12 cellular contexts compared by ENCODE assay signal in the genomic region with DNA sequence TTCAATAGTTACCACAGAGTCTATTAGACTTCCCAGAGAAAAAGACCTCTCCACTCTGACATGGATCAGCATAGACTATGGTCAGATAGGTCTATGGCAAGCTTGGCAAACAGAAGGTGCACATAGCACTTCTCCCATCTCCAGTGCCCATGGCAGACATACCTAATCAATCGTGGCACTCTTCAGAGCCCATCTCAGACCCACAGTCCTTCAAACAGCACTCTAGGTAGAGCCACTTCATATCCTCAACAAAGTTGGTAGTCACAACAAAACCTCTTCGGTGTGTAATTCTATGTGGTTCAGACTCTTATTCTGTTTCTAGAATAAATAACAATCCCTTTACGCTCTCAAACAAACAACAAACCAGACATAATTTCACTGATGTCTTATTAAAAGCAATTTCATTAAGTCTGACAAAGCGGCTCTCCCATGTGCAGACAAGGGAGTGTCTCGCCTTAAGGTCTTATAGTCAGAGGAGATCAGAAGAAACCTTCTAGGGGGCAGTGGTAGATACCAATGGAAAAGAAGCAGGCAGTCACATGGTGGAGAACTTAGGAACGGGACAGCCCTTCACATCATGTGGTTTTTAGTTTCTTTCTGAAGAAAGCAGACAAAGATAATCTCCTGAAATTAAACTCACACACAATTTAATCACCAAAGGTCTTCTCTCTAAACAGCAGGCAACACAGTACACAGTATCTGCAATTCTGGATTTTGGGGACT.
DNase-seq lines count a peak whose midpoint lies in the region; ATAC-seq, FAIRE-seq and TF ChIP-seq lines count a peak whose summit lies in the region.
"Had no signal": no experiment of that assay in that cellular context is flagged by ENCODE, and none has a peak within 500 bp of the region (broad histone marks: within the 10 kb centered on the region; RNA-seq: fewer than 3 reads in every experiment).

No MANE protein-coding gene starts in this region.

- no peaks in the 10 kb centered on the region for H4K20me1 ChIP-seq in keratinocyte (ENCODE audit: control insufficient read depth, extremely low read depth, insufficient read depth, low read length)

- H3K4me1 ChIP-seq in keratinocyte (ENCODE audit: control insufficient read depth, extremely low read depth, insufficient read depth, low read length) (peaks cover 11% of the 10 kb centered on the region), aorta (ENCODE audit: control insufficient read depth in 1 of 2, insufficient read depth in 2 of 2, low read length in 2 of 2) (peaks cover 11 to 23% of the 10 kb centered on the region in 2 donors)

- no peaks in the 10 kb centered on the region for H3K9me1 ChIP-seq in keratinocyte (ENCODE audit: control insufficient read depth, extremely low read depth, insufficient read depth, low read length)

- no peak overlapping the region for H2AFZ ChIP-seq in keratinocyte (ENCODE audit: control insufficient read depth, low read length)

- dilution Hi-C loops in keratinocyte (cut with MboI; ENCODE audit: extremely low pct_ligation_motif_present, low sequenced_read_pairs), result no loop called here

- no peak for TF ChIP-seq CTCF in keratinocyte (optimal IDR thresholded peaks at IDR 0.05 in 1 of 3, IDR thresholded peaks at IDR 0.05 in 1 of 3, conservative IDR thresholded peaks at IDR 0.05 in 1 of 3; ENCODE audit: extremely low read depth in 1 of 3, insufficient read depth in 2 of 3, low read length in 3 of 3)

- 45 to 49% methylated on average over 6 of the region's 6 CpGs for WGBS in aorta, 2 donors

- no peaks in the 10 kb centered on the region for H3K27me3 Mint-ChIP-seq in activated naive CD4-positive, alpha-beta T cell treated with anti-CD3 and anti-CD28 coated beads, Interleukin-2, amount 50 U/mL, for 24 hours
- H3K27me3 Mint-ChIP-seq in activated naive CD8-positive, alpha-beta T cell treated with anti-CD3 and anti-CD28 coated beads for 36 hours, result no peaks in the 10 kb centered on the region

- H3K27ac Mint-ChIP-seq in activated naive CD4-positive, alpha-beta T cell treated with anti-CD3 and anti-CD28 coated beads, Interleukin-2, amount 50 U/mL, for 24 hours, result peak overlapping the region; percentile 98
- H3K27ac Mint-ChIP-seq in activated naive CD8-positive, alpha-beta T cell treated with anti-CD3 and anti-CD28 coated beads for 36 hours, result peak overlapping the region; percentile 86
- H3K27ac Mint-ChIP-seq: nephron had no signal

- H3K4me3 ChIP-seq in keratinocyte (ENCODE audit: control insufficient read depth in 2 of 3, extremely low read depth in 1 of 3, insufficient read depth in 2 of 3, low read depth in 1 of 3, low read length in 3 of 3), result no peak overlapping the region
- H3K4me3 ChIP-seq in aorta (ENCODE audit: low read length in 2 of 2), result no peak overlapping the region
- H3K4me3 ChIP-seq: vagina had no signal

- intact Hi-C loops in aorta (cut with DNase I), result loop anchor here (5.0 to 10.0 kb wide), 4 partner anchors 33 to 485 kb away; a partner anchor contains a TSS

- H3K36me3 Mint-ChIP-seq in activated naive CD4-positive, alpha-beta T cell treated with anti-CD3 and anti-CD28 coated beads, Interleukin-2, amount 50 U/mL, for 24 hours, result peaks cover 62% of the 10 kb centered on the region
- peaks cover 84% of the 10 kb centered on the region for H3K36me3 Mint-ChIP-seq in activated naive CD8-positive, alpha-beta T cell treated with anti-CD3 and anti-CD28 coated beads for 36 hours

- H3K4me1 Mint-ChIP-seq in activated naive CD4-positive, alpha-beta T cell treated with anti-CD3 and anti-CD28 coated beads, Interleukin-2, amount 50 U/mL, for 24 hours, result peaks cover 98% of the 10 kb centered on the region
- peaks cover 90% of the 10 kb centered on the region for H3K4me1 Mint-ChIP-seq in activated naive CD8-positive, alpha-beta T cell treated with anti-CD3 and anti-CD28 coated beads for 36 hours

- H3K9me3 ChIP-seq in keratinocyte (ENCODE audit: control insufficient read depth, low read depth, low read length), result no peaks in the 10 kb centered on the region
- H3K9me3 ChIP-seq in aorta (ENCODE audit: control insufficient read depth, low read length), result no peaks in the 10 kb centered on the region
- H3K9me3 ChIP-seq: vagina had no signal

- ATAC-seq in aorta (ENCODE audit: low FRiP score), result no peak
- no peak for ATAC-seq in GM21381 (IDR thresholded peaks at IDR 0.05; ENCODE audit: unreplicated experiment)

- H3K27me3 ChIP-seq in keratinocyte (ENCODE audit: control insufficient read depth, extremely low read depth, insufficient read depth, low read length), result no peaks in the 10 kb centered on the region
- no peaks in the 10 kb centered on the region for H3K27me3 ChIP-seq in aorta (ENCODE audit: control insufficient read depth in 1 of 2, insufficient read depth in 2 of 2, low read length in 1 of 2)
- H3K27me3 ChIP-seq: vagina had no signal

- H3K9me3 Mint-ChIP-seq in activated naive CD4-positive, alpha-beta T cell treated with anti-CD3 and anti-CD28 coated beads, Interleukin-2, amount 50 U/mL, for 24 hours, result no peaks in the 10 kb centered on the region
- peaks cover 4% of the 10 kb centered on the region for H3K9me3 Mint-ChIP-seq in activated naive CD8-positive, alpha-beta T cell treated with anti-CD3 and anti-CD28 coated beads for 36 hours
- H3K9me3 Mint-ChIP-seq: nephron had no signal

- peak overlapping the region; percentile 76 for H3K4me3 Mint-ChIP-seq in activated naive CD4-positive, alpha-beta T cell treated with anti-CD3 and anti-CD28 coated beads, Interleukin-2, amount 50 U/mL, for 24 hours
- peak overlapping the region; percentile 40 for H3K4me3 Mint-ChIP-seq in activated naive CD8-positive, alpha-beta T cell treated with anti-CD3 and anti-CD28 coated beads for 36 hours
- H3K4me3 Mint-ChIP-seq: nephron had no signal

- FAIRE-seq in keratinocyte (lab: Jason Lieb, UNC), result peak; percentile 57

- H3K36me3 ChIP-seq in keratinocyte (ENCODE audit: control insufficient read depth in 2 of 2, extremely low read depth in 1 of 2, insufficient read depth in 2 of 2, low read length in 2 of 2) (no peaks in the 10 kb centered on the region), aorta (ENCODE audit: control insufficient read depth in 1 of 2, insufficient read depth in 2 of 2, low read length in 1 of 2) (no peaks in the 10 kb centered on the region)
- H3K36me3 ChIP-seq: vagina had no signal

- no peak for DNase-seq in activated naive CD4-positive, alpha-beta T cell treated with anti-CD3 and anti-CD28 coated beads, Interleukin-2, amount 50 U/mL, for 16 hours
- DNase-seq in activated naive CD8-positive, alpha-beta T cell treated with anti-CD3 and anti-CD28 coated beads for 36 hours, result no peak
- DNase-seq in keratinocyte (ENCODE audit: low read depth, low spot score), result no peak
- DNase-seq in aorta, result no peak
- DNase-seq in DMS79 (lab: John Stamatoyannopoulos, UW), result no peak
- no peak for DNase-seq in stimulated activated CD8-positive, alpha-beta memory T cell treated with anti-CD3 and anti-CD28 coated beads, Interleukin-4, amount 100 ng/mL, for 48 hours
- DNase-seq: activated CD8-positive, alpha-beta memory T cell treated with anti-CD3 and anti-CD28 coated beads, Interleukin-2, amount 50 U/mL, for 4 hours; GF-D8 had no signal

- H3K9ac ChIP-seq in keratinocyte (ENCODE audit: control insufficient read depth, extremely low read depth, insufficient read depth, low read length), result no peak overlapping the region

- H3K27ac ChIP-seq in keratinocyte (ENCODE audit: control insufficient read depth, insufficient read depth, low read length) (no peak overlapping the region), aorta (ENCODE audit: low read depth in 1 of 2, low read length in 2 of 2) (peak overlapping the region; percentile 98)

- no peaks in the 10 kb centered on the region for H3K79me2 ChIP-seq in keratinocyte (ENCODE audit: control insufficient read depth, insufficient read depth, low read length)

- H3K4me2 ChIP-seq in keratinocyte (ENCODE audit: control insufficient read depth, extremely low read depth, insufficient read depth, low read depth, low read length), result no peak overlapping the region
